ENCODE assay signal across 1 cellular context in the genomic region with DNA sequence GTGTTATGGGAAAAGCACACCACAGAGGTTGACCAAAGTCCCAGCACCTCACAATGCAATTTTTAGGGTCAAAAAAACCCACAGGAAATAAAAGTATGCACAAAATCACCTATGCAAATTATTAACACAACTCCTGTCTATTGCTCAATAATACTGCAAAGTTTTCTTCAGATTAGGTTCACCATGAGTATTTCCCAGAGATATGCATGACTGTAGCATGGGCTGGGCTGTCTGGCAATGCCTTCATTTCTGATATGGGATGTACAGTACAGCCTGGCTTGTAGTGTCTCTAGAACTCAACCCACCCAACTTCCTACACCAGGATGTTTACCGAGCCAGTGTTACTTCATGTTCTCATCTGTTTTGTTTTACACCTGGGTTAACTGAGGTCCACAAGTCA.
TF ChIP-seq lines count a peak whose summit lies in the region.

No MANE protein-coding gene starts in this region.

TF ChIP-seq in IMR-90, 13 proteins besides CTCF, POLR2A, EP300 and RAD21:
- TF ChIP-seq, protein P1, sequence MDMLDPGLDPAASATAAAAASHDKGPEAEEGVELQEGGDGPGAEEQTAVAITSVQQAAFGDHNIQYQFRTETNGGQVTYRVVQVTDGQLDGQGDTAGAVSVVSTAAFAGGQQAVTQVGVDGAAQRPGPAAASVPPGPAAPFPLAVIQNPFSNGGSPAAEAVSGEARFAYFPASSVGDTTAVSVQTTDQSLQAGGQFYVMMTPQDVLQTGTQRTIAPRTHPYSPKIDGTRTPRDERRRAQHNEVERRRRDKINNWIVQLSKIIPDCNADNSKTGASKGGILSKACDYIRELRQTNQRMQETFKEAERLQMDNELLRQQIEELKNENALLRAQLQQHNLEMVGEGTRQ (IDR thresholded peaks at IDR 0.05; ENCODE audit: low read depth, low read length): no peak
- no peak for TF ChIP-seq FOS (IDR thresholded peaks at IDR 0.05; ENCODE audit: low read depth, low read length)
- TF ChIP-seq RCOR1 (IDR thresholded peaks at IDR 0.05; ENCODE audit: insufficient replicate concordance, low read length): no peak
- peak; percentile 67; the same call in 1 of the 2 replicates for TF ChIP-seq CEBPB (IDR thresholded peaks at IDR 0.05; ENCODE audit: low read depth, low read length)
